Comparison of ENCODE assay signal across 1 cellular context in genomic region chr2:218229851-218230250, GRCh38.
TF ChIP-seq lines count a peak whose summit lies in the region.

No MANE protein-coding gene starts in this region.

TF ChIP-seq in HEK293T, 16 proteins besides CTCF, POLR2A, EP300 and RAD21:
- no peak for TF ChIP-seq SP1 (IDR thresholded peaks at IDR 0.05)
- no peak for TF ChIP-seq BHLHE40 (IDR thresholded peaks at IDR 0.05; ENCODE audit: borderline replicate concordance)
- TF ChIP-seq CTBP1 (IDR thresholded peaks at IDR 0.05; ENCODE audit: borderline replicate concordance), result no peak
